In genomic region chr1:62836856-62837540, GRCh38 we compare ENCODE assay signal across 28 cellular contexts.
"Had no signal": no experiment of that assay in that cellular context is flagged by ENCODE, and none has a peak within 500 bp of the region (broad histone marks: within the 10 kb centered on the region; RNA-seq: fewer than 3 reads in every experiment).

No MANE protein-coding gene starts in this region.

- H3K4me3 Mint-ChIP-seq: dendritic cell treated with granulocyte-macrophage colony-stimulating factor and Interleukin-4, amounts not matched to agents 40 ng/mL and 50 ng/mL, for 4 days; natural killer cell; stimulated activated naive B cell treated with anti-CD40 and anti-IgM and Interleukin-4, amounts not matched to agents 10 μg/mL and 1 μg/mL and 100 μg/mL, for 72 hours; stimulated activated naive CD8-positive, alpha-beta T cell treated with anti-CD3 and anti-CD28 coated beads, Interleukin-15, Interleukin-2, amounts not matched to agents 100 ng/mL and 50 ng/mL, for 24 hours had no signal

- H3K4me1 Mint-ChIP-seq: natural killer cell had no signal

- H3K27ac ChIP-seq: colonic mucosa, esophagus muscularis mucosa, ovary, psoas muscle, sigmoid colon, skin epidermis, spleen, thoracic aorta, tibial nerve, upper lobe of left lung had no signal

- FAIRE-seq: endothelial cell of umbilical vein, keratinocyte, urothelium cell line had no signal

- H3K36me3 ChIP-seq: colonic mucosa, ovary had no signal

- H3K36me3 Mint-ChIP-seq: natural killer cell had no signal

- H3K27me3 ChIP-seq: colonic mucosa, esophagus muscularis mucosa, ovary, sigmoid colon, spleen, tibial nerve, upper lobe of left lung had no signal

- H3K4me1 ChIP-seq: colonic mucosa, psoas muscle, sigmoid colon, upper lobe of left lung had no signal

- H3K27ac Mint-ChIP-seq: dendritic cell treated with granulocyte-macrophage colony-stimulating factor and Interleukin-4, amounts not matched to agents 40 ng/mL and 50 ng/mL, for 4 days; natural killer cell; stimulated activated naive B cell treated with anti-CD40 and anti-IgM and Interleukin-4, amounts not matched to agents 10 μg/mL and 1 μg/mL and 100 μg/mL, for 72 hours; stimulated activated naive CD8-positive, alpha-beta T cell treated with anti-CD3 and anti-CD28 coated beads, Interleukin-15, Interleukin-2, amounts not matched to agents 100 ng/mL and 50 ng/mL, for 24 hours had no signal

- DNase-seq: colonic mucosa; effector memory CD4-positive, alpha-beta T cell; foreskin melanocyte; glutamatergic neuron; hypothalamus; mesendoderm; midbrain; natural killer cell; occipital lobe; ovary; posterior cingulate gyrus; psoas muscle; right cardiac atrium; sigmoid colon; spleen; stimulated activated CD4-positive, alpha-beta T cell treated with anti-CD3 and anti-CD28 coated beads, Interleukin-4, amount 100 ng/mL, for 4 hours; stimulated activated naive B cell treated with anti-CD40 and anti-IgM and Interleukin-4, amounts not matched to agents 10 μg/mL and 1 μg/mL and 100 μg/mL, for 72 hours; upper lobe of left lung had no signal

- H3K9me3 ChIP-seq: colonic mucosa, esophagus muscularis mucosa, ovary, psoas muscle, sigmoid colon, spleen, thoracic aorta, tibial nerve, upper lobe of left lung had no signal

- ATAC-seq: left lobe of liver; natural killer cell; psoas muscle; right cardiac atrium; stimulated activated naive B cell treated with anti-CD40 and anti-IgM and Interleukin-4, amounts not matched to agents 10 μg/mL and 1 μg/mL and 100 μg/mL, for 72 hours had no signal

- H3K9me3 Mint-ChIP-seq: dendritic cell treated with granulocyte-macrophage colony-stimulating factor and Interleukin-4, amounts not matched to agents 40 ng/mL and 50 ng/mL, for 4 days; natural killer cell; stimulated activated naive B cell treated with anti-CD40 and anti-IgM and Interleukin-4, amounts not matched to agents 10 μg/mL and 1 μg/mL and 100 μg/mL, for 72 hours; stimulated activated naive CD8-positive, alpha-beta T cell treated with anti-CD3 and anti-CD28 coated beads, Interleukin-15, Interleukin-2, amounts not matched to agents 100 ng/mL and 50 ng/mL, for 24 hours had no signal

- H3K27me3 Mint-ChIP-seq: dendritic cell treated with granulocyte-macrophage colony-stimulating factor and Interleukin-4, amounts not matched to agents 40 ng/mL and 50 ng/mL, for 4 days; stimulated activated naive B cell treated with anti-CD40 and anti-IgM and Interleukin-4, amounts not matched to agents 10 μg/mL and 1 μg/mL and 100 μg/mL, for 72 hours; stimulated activated naive CD8-positive, alpha-beta T cell treated with anti-CD3 and anti-CD28 coated beads, Interleukin-15, Interleukin-2, amounts not matched to agents 100 ng/mL and 50 ng/mL, for 24 hours had no signal

- H3K4me3 ChIP-seq: colonic mucosa, esophagus muscularis mucosa, ovary, psoas muscle, sigmoid colon, skin epidermis, spleen, thoracic aorta, tibial nerve, upper lobe of left lung had no signal
